Comparison of ENCODE assay signal across 8 cellular contexts in genomic region chr5:136212252-136212721, GRCh38. TPM values are rescaled to one million over a fixed set of nuclear protein-coding genes. Genes with fewer than 3 reads are reported as not detected.
DNase-seq lines count a peak whose midpoint lies in the region; ATAC-seq and TF ChIP-seq lines count a peak whose summit lies in the region.

No MANE protein-coding gene starts in this region.

- no peak overlapping the region for H3K4me3 Mint-ChIP-seq in nephron
- H3K4me3 Mint-ChIP-seq in type B pancreatic cell, result no peak overlapping the region

- H3K36me3 Mint-ChIP-seq in nephron (ENCODE audit: low read depth) (no peaks in the 10 kb centered on the region), type B pancreatic cell (no peaks in the 10 kb centered on the region)

- peak; percentile 65 for ATAC-seq in GM19452 (IDR thresholded peaks at IDR 0.05; ENCODE audit: unreplicated experiment)

- H3K27ac Mint-ChIP-seq in nephron, result no peak overlapping the region
- H3K27ac Mint-ChIP-seq in type B pancreatic cell, result no peak overlapping the region

- TF ChIP-seq CTCF in epithelial cell of esophagus (IDR thresholded peaks at IDR 0.05; ENCODE audit: insufficient read depth, low read depth, low read length, missing control alignments) (peak; percentile 93), nephron (IDR thresholded peaks at IDR 0.05; ENCODE audit: unreplicated experiment in 3 of 3) (peak; percentile 83 to 89 (median 87)), type B pancreatic cell (conservative IDR thresholded peaks at IDR 0.05) (peak; percentile 94)

- peak; percentile 48 for DNase-seq in COLO668 (lab: John Stamatoyannopoulos, UW; ENCODE audit: unreplicated experiment)
- peak; percentile 54 for DNase-seq in NCI-H1092 treated with DMSO at 0.1 percent for 48 hours (lab: John Stamatoyannopoulos, UW)
- peak; percentile 53 to 59 for DNase-seq in activated CD4-positive, alpha-beta T cell treated with anti-CD3 and anti-CD28 coated beads, Interleukin-2, amount 50 U/mL, for 48 hours
- DNase-seq in epithelial cell of esophagus (ENCODE audit: low read depth), result peak; percentile 64
- DNase-seq in type B pancreatic cell (ENCODE audit: extremely low spot score, unreplicated experiment), result no peak
- DNase-seq in islet precursor cell, result no peak

- H3K4me1 Mint-ChIP-seq in nephron (no peaks in the 10 kb centered on the region), type B pancreatic cell (ENCODE audit: unreplicated experiment) (peaks cover 4% of the 10 kb centered on the region)

- H3K27me3 Mint-ChIP-seq in nephron (ENCODE audit: low read depth) (peaks cover 21% of the 10 kb centered on the region), type B pancreatic cell (peaks cover 31% of the 10 kb centered on the region)

- H3K9me3 Mint-ChIP-seq in nephron, result no peaks in the 10 kb centered on the region
- no peaks in the 10 kb centered on the region for H3K9me3 Mint-ChIP-seq in type B pancreatic cell

- no peak overlapping the region for H3K4me3 ChIP-seq in epithelial cell of esophagus (ENCODE audit: low read length)

RNA-seq across cellular contexts. Expression of gene SMIM32, which starts 19.3 kb away (rescaled TPM):
- total RNA-seq in type B pancreatic cell (ENCODE audit: low replicate concordance), result 12.8 and 17.0 TPM in 2 replicates

Comparison
In these comparisons a context has a peak if more than half of its experiments do, and no peak if none do; other contexts are left out.
1. DNase-seq: peak in COLO668 (single experiment), NCI-H1092 treated with DMSO at 0.1 percent for 48 hours (single experiment), activated CD4-positive, alpha-beta T cell treated with anti-CD3 and anti-CD28 coated beads, Interleukin-2, amount 50 U/mL, for 48 hours (2 of 2) and epithelial cell of esophagus (single experiment); none in type B pancreatic cell (single experiment) and islet precursor cell (single experiment).
2. Peak in every context shown above with its lines, with median percentiles within 50 percentile points of each other: CTCF ChIP-seq.